Comparison of ENCODE assay signal across 12 cellular contexts in the genomic region with DNA sequence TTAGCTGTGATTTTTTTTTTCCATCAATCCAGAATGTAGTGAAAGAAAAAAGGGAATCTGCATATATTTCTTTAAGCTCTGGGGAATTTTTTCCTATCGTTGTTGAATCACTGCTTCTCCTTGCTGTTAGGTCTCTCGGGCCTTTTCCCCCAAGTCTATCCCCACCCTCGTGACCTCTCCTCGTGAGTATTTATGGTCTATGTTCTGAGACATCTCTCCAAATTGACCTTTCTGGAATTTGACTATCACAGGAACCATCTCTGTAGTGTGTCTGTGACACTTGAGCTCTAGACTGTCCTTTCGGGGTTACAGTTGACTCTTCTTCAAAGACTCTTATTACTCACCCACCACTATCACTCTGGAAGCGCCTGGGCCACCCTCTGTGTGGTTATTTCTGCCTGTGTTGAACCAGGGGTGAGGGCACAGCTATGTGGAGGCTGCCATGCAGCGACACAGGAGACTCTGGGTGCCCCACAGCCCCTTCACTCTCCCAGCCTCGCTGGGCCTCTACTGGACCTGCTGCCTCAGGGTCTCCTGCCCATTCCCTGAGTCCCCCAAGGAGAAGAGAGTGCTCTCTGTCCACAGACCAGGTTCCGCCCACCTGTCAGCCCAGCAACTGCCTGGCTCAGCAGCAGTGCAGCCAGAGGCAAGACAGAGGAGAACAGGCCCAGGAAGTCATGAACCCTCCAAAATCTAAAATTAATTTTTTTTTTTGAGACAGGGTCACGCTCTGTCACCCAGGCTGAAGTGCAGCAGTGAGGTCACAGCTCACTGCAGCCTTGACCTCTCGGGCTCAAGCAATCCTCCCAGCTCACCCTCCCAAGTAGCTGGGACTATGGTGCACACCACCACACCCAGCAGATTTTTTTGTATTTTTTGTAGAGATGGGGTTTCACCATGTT. TPM values are rescaled to one million over a fixed set of nuclear protein-coding genes. Genes with fewer than 3 reads are reported as not detected.
DNase-seq lines count a peak whose midpoint lies in the region; ATAC-seq and TF ChIP-seq lines count a peak whose summit lies in the region.
"Had no signal": no experiment of that assay in that cellular context is flagged by ENCODE, and none has a peak within 500 bp of the region (broad histone marks: within the 10 kb centered on the region; RNA-seq: fewer than 3 reads in every experiment).

No MANE protein-coding gene starts in this region.

- H3K4me2 ChIP-seq in smooth muscle cell, result no peak overlapping the region

- H3K9ac ChIP-seq in smooth muscle cell (ENCODE audit: low read depth), result no peak overlapping the region
- H3K9ac ChIP-seq: GM23248 had no signal

- peaks cover 6% of the 10 kb centered on the region for H3K4me1 Mint-ChIP-seq in activated T-cell treated with anti-CD3 and anti-CD28 coated beads, Interleukin-2, amount 50 U/mL, for 72 hours (ENCODE audit: low read depth)
- no peaks in the 10 kb centered on the region for H3K4me1 Mint-ChIP-seq in activated T-cell treated with anti-CD3 and anti-CD28 coated beads, Interleukin-2, amount 50 U/mL, for 24 hours (ENCODE audit: low read depth)
- H3K4me1 Mint-ChIP-seq in stimulated activated memory B cell treated with anti-CD40 and anti-IgM and Interleukin-4, amounts not matched to agents 10 μg/mL and 1 μg/mL and 100 μg/mL, for 72 hours, result peaks cover 10% of the 10 kb centered on the region
- H3K4me1 Mint-ChIP-seq in activated T-cell treated with anti-CD3 and anti-CD28 coated beads, Interleukin-2, amount 50 U/mL, for 4 hours (ENCODE audit: low read depth), result no peaks in the 10 kb centered on the region
- H3K4me1 Mint-ChIP-seq: brain had no signal

- H3K36me3 ChIP-seq in body of pancreas (replicated peaks in 1 of 2; ENCODE audit: insufficient read depth in 1 of 2, low read depth in 2 of 2) (no peaks in the 10 kb centered on the region), smooth muscle cell (ENCODE audit: low read depth) (no peaks in the 10 kb centered on the region)

- H3F3A ChIP-seq in smooth muscle cell (ENCODE audit: low read depth), result no peaks in the 10 kb centered on the region

- no peak for DNase-seq in activated T-cell treated with anti-CD3 and anti-CD28 coated beads, Interleukin-2, amount 50 U/mL, for 72 hours
- DNase-seq in activated T-cell treated with anti-CD3 and anti-CD28 coated beads, Interleukin-2, amount 50 U/mL, for 24 hours, result no peak
- no peak for DNase-seq in body of pancreas
- DNase-seq in smooth muscle cell (lab: John Stamatoyannopoulos, UW; ENCODE audit: unreplicated experiment), result no peak
- DNase-seq in activated T-cell treated with anti-CD3 and anti-CD28 coated beads, Interleukin-2, amount 50 U/mL, for 4 hours, result no peak
- DNase-seq: GDM1, GM23248, Right ventricle myocardium superior had no signal

- H4K20me1 ChIP-seq in smooth muscle cell (ENCODE audit: low read depth), result no peaks in the 10 kb centered on the region

- peak; percentile 57 to 65 for ATAC-seq in activated T-cell treated with anti-CD3 and anti-CD28 coated beads, Interleukin-2, amount 50 U/mL, for 72 hours (replicated peaks in 1 of 2)
- ATAC-seq in GM21786 (IDR thresholded peaks at IDR 0.05; ENCODE audit: unreplicated experiment) (peak; percentile 86), HG03521 (IDR thresholded peaks at IDR 0.05; ENCODE audit: unreplicated experiment) (peak; percentile 46), body of pancreas (no peak)
- ATAC-seq in stimulated activated memory B cell treated with anti-CD40 and anti-IgM and Interleukin-4, amounts not matched to agents 10 μg/mL and 1 μg/mL and 100 μg/mL, for 72 hours, result peak; percentile 56
- no peak for ATAC-seq in activated T-cell treated with anti-CD3 and anti-CD28 coated beads, Interleukin-2, amount 50 U/mL, for 4 hours

- no peak overlapping the region for H3K27ac Mint-ChIP-seq in activated T-cell treated with anti-CD3 and anti-CD28 coated beads, Interleukin-2, amount 50 U/mL, for 72 hours
- no peak overlapping the region for H3K27ac Mint-ChIP-seq in activated T-cell treated with anti-CD3 and anti-CD28 coated beads, Interleukin-2, amount 50 U/mL, for 24 hours
- peak overlapping the region; percentile 81 for H3K27ac Mint-ChIP-seq in stimulated activated memory B cell treated with anti-CD40 and anti-IgM and Interleukin-4, amounts not matched to agents 10 μg/mL and 1 μg/mL and 100 μg/mL, for 72 hours
- H3K27ac Mint-ChIP-seq: brain had no signal

- H3K79me2 ChIP-seq in smooth muscle cell (ENCODE audit: low read depth), result no peaks in the 10 kb centered on the region

- no peaks in the 10 kb centered on the region for H3K27me3 Mint-ChIP-seq in activated T-cell treated with anti-CD3 and anti-CD28 coated beads, Interleukin-2, amount 50 U/mL, for 72 hours (ENCODE audit: low read depth)
- H3K27me3 Mint-ChIP-seq in activated T-cell treated with anti-CD3 and anti-CD28 coated beads, Interleukin-2, amount 50 U/mL, for 24 hours, result no peaks in the 10 kb centered on the region
- no peaks in the 10 kb centered on the region for H3K27me3 Mint-ChIP-seq in stimulated activated memory B cell treated with anti-CD40 and anti-IgM and Interleukin-4, amounts not matched to agents 10 μg/mL and 1 μg/mL and 100 μg/mL, for 72 hours
- H3K27me3 Mint-ChIP-seq in activated T-cell treated with anti-CD3 and anti-CD28 coated beads, Interleukin-2, amount 50 U/mL, for 4 hours (ENCODE audit: low read depth), result no peaks in the 10 kb centered on the region
- H3K27me3 Mint-ChIP-seq: brain had no signal

- peaks cover 8 to 40% of the 10 kb centered on the region in 2 donors for H3K36me3 Mint-ChIP-seq in activated T-cell treated with anti-CD3 and anti-CD28 coated beads, Interleukin-2, amount 50 U/mL, for 72 hours (ENCODE audit: insufficient read depth in 2 of 2)
- H3K36me3 Mint-ChIP-seq in activated T-cell treated with anti-CD3 and anti-CD28 coated beads, Interleukin-2, amount 50 U/mL, for 24 hours (ENCODE audit: low read depth), result peaks cover 71% of the 10 kb centered on the region
- peaks cover 32% of the 10 kb centered on the region for H3K36me3 Mint-ChIP-seq in stimulated activated memory B cell treated with anti-CD40 and anti-IgM and Interleukin-4, amounts not matched to agents 10 μg/mL and 1 μg/mL and 100 μg/mL, for 72 hours
- H3K36me3 Mint-ChIP-seq in activated T-cell treated with anti-CD3 and anti-CD28 coated beads, Interleukin-2, amount 50 U/mL, for 4 hours (ENCODE audit: insufficient read depth), result peaks cover 12% of the 10 kb centered on the region

- no peaks in the 10 kb centered on the region for H3K9me3 Mint-ChIP-seq in activated T-cell treated with anti-CD3 and anti-CD28 coated beads, Interleukin-2, amount 50 U/mL, for 72 hours
- no peaks in the 10 kb centered on the region for H3K9me3 Mint-ChIP-seq in activated T-cell treated with anti-CD3 and anti-CD28 coated beads, Interleukin-2, amount 50 U/mL, for 24 hours
- H3K9me3 Mint-ChIP-seq in stimulated activated memory B cell treated with anti-CD40 and anti-IgM and Interleukin-4, amounts not matched to agents 10 μg/mL and 1 μg/mL and 100 μg/mL, for 72 hours, result no peaks in the 10 kb centered on the region
- no peaks in the 10 kb centered on the region for H3K9me3 Mint-ChIP-seq in activated T-cell treated with anti-CD3 and anti-CD28 coated beads, Interleukin-2, amount 50 U/mL, for 4 hours

- TF ChIP-seq POLR2A in body of pancreas (IDR thresholded peaks at IDR 0.05), result no peak

- no peak for TF ChIP-seq CTCF in body of pancreas (IDR thresholded peaks at IDR 0.05)
- no peak for TF ChIP-seq CTCF in smooth muscle cell (IDR thresholded peaks at IDR 0.05; ENCODE audit: borderline replicate concordance, insufficient read depth, poor library complexity, severe bottlenecking)

- H3K4me3 Mint-ChIP-seq in activated T-cell treated with anti-CD3 and anti-CD28 coated beads, Interleukin-2, amount 50 U/mL, for 72 hours, result no peak overlapping the region
- no peak overlapping the region for H3K4me3 Mint-ChIP-seq in activated T-cell treated with anti-CD3 and anti-CD28 coated beads, Interleukin-2, amount 50 U/mL, for 24 hours
- no peak overlapping the region for H3K4me3 Mint-ChIP-seq in stimulated activated memory B cell treated with anti-CD40 and anti-IgM and Interleukin-4, amounts not matched to agents 10 μg/mL and 1 μg/mL and 100 μg/mL, for 72 hours
- H3K4me3 Mint-ChIP-seq in activated T-cell treated with anti-CD3 and anti-CD28 coated beads, Interleukin-2, amount 50 U/mL, for 4 hours, result no peak overlapping the region
- H3K4me3 Mint-ChIP-seq: brain had no signal

- WGBS in body of pancreas, 2 donors, result 95 to 98% methylated on average over 11 of the region's 11 CpGs
- 89% methylated on average over 11 of the region's 11 CpGs for WGBS in smooth muscle cell (ENCODE audit: low lambda C conversion rate)

- H2AFZ ChIP-seq in smooth muscle cell (ENCODE audit: low read depth), result no peak overlapping the region
- H2AFZ ChIP-seq: GM23248 had no signal

- H3K27ac ChIP-seq in body of pancreas (no peak overlapping the region), smooth muscle cell (ENCODE audit: low read depth) (no peak overlapping the region)
- H3K27ac ChIP-seq: GM23248 had no signal

- H3K4me1 ChIP-seq in body of pancreas (no peaks in the 10 kb centered on the region), smooth muscle cell (ENCODE audit: low read depth) (no peaks in the 10 kb centered on the region)

- intact Hi-C loops in body of pancreas (cut with DNase I), result no loop called here

- H3K27me3 ChIP-seq in body of pancreas (no peaks in the 10 kb centered on the region), smooth muscle cell (ENCODE audit: low read depth) (no peaks in the 10 kb centered on the region)

- H3K9me3 ChIP-seq in body of pancreas (no peaks in the 10 kb centered on the region), smooth muscle cell (replicated peaks; ENCODE audit: low read depth) (no peaks in the 10 kb centered on the region)

- no peak overlapping the region for H3K4me3 ChIP-seq in body of pancreas
- H3K4me3 ChIP-seq in smooth muscle cell, result no peak overlapping the region
- H3K4me3 ChIP-seq: GM23248 had no signal

RNA-seq across cellular contexts. Expression of a gene that starts 45.7 kb away (rescaled TPM):
- under 1 TPM; 0.72 to 0.79 TPM for total RNA-seq in activated T-cell treated with anti-CD3 and anti-CD28 coated beads, Interleukin-2, amount 50 U/mL, for 72 hours
- total RNA-seq in body of pancreas, result 10 to 100 TPM; 31.6 to 76.1 TPM
- total RNA-seq in smooth muscle cell, result 0.09 TPM in 2 replicates
- 0.87 TPM in 1 of 2 replicates, not detected in the other for polyA plus RNA-seq in smooth muscle cell
- total RNA-seq in activated T-cell treated with anti-CD3 and anti-CD28 coated beads, Interleukin-2, amount 50 U/mL, for 4 hours, result under 1 TPM; 0.43 to 0.66 (median 0.63) TPM
- total RNA-seq: GM23248 had no signal

Comparison
In these comparisons a context has a peak if more than half of its experiments do, and no peak if none do; other contexts are left out.
1. ATAC-seq: peak in activated T-cell treated with anti-CD3 and anti-CD28 coated beads, Interleukin-2, amount 50 U/mL, for 72 hours (2 of 2), GM21786 (single experiment), HG03521 (single experiment) and stimulated activated memory B cell treated with anti-CD40 and anti-IgM and Interleukin-4, amounts not matched to agents 10 μg/mL and 1 μg/mL and 100 μg/mL, for 72 hours (single experiment); none in body of pancreas (single experiment) and activated T-cell treated with anti-CD3 and anti-CD28 coated beads, Interleukin-2, amount 50 U/mL, for 4 hours (0 of 2).
2. RNA of a gene that starts 45.7 kb away (total RNA-seq): 31.6 to 76.1 TPM in body of pancreas; 0.72 to 0.79 TPM in activated T-cell treated with anti-CD3 and anti-CD28 coated beads, Interleukin-2, amount 50 U/mL, for 72 hours, 0.43 to 0.66 TPM in activated T-cell treated with anti-CD3 and anti-CD28 coated beads, Interleukin-2, amount 50 U/mL, for 4 hours and 0.09 TPM in smooth muscle cell; every median in the first group is over 10 times any median in the second.